Comparison of ENCODE assay signal across 19 cellular contexts in genomic region chr11:78647266-78647915, GRCh38.
"Had no signal": no experiment of that assay in that cellular context is flagged by ENCODE, and none has a peak within 500 bp of the region (broad histone marks: within the 10 kb centered on the region; RNA-seq: fewer than 3 reads in every experiment).

No MANE protein-coding gene starts in this region.

- H3K9ac ChIP-seq: parathyroid adenoma had no signal

- H3K27ac ChIP-seq: dorsolateral prefrontal cortex, foreskin keratinocyte, gastroesophageal sphincter, heart right ventricle, lower lobe of right lung, neutrophil, parathyroid adenoma, testis, tibial artery had no signal

- H3K4me1 Mint-ChIP-seq: stimulated activated memory B cell treated with anti-CD40 and anti-IgM and Interleukin-4, amounts not matched to agents 10 μg/mL and 1 μg/mL and 100 μg/mL, for 72 hours had no signal

- ATAC-seq: gastroesophageal sphincter; stimulated activated naive CD8-positive, alpha-beta T cell treated with anti-CD3 and anti-CD28 coated beads, Interleukin-15, Interleukin-2, amounts not matched to agents 100 U/mL and 50 U/mL, for 24 hours had no signal

- H3K4me3 Mint-ChIP-seq: memory B cell; natural killer cell; neural crest cell; stimulated activated memory B cell treated with anti-CD40 and anti-IgM and Interleukin-4, amounts not matched to agents 10 μg/mL and 1 μg/mL and 100 μg/mL, for 72 hours; type B pancreatic cell had no signal

- H3K9me3 ChIP-seq: gastroesophageal sphincter, heart right ventricle, lower lobe of right lung, neutrophil, testis, tibial artery had no signal

- H3K79me2 ChIP-seq: parathyroid adenoma had no signal

- H3K36me3 ChIP-seq: gastroesophageal sphincter, heart right ventricle, lower lobe of right lung, neutrophil, tibial artery had no signal

- H3K4me3 ChIP-seq: dorsolateral prefrontal cortex, gastroesophageal sphincter, heart right ventricle, lower lobe of right lung, smooth muscle cell, testis, tibial artery had no signal

- H3K27ac Mint-ChIP-seq: memory B cell; natural killer cell; progenitor cell of endocrine pancreas; stimulated activated memory B cell treated with anti-CD40 and anti-IgM and Interleukin-4, amounts not matched to agents 10 μg/mL and 1 μg/mL and 100 μg/mL, for 72 hours; type B pancreatic cell had no signal

- DNase-seq: hippocampal formation, left ventricle myocardium superior, lower lobe of right lung, natural killer cell, tibial artery had no signal

- H3K27me3 ChIP-seq: foreskin keratinocyte, gastroesophageal sphincter, neutrophil, testis had no signal

- H2AFZ ChIP-seq: parathyroid adenoma had no signal

- H3K36me3 Mint-ChIP-seq: memory B cell; natural killer cell; stimulated activated memory B cell treated with anti-CD40 and anti-IgM and Interleukin-4, amounts not matched to agents 10 μg/mL and 1 μg/mL and 100 μg/mL, for 72 hours; type B pancreatic cell had no signal

- H3K9me3 Mint-ChIP-seq: memory B cell; natural killer cell; neural crest cell; stimulated activated memory B cell treated with anti-CD40 and anti-IgM and Interleukin-4, amounts not matched to agents 10 μg/mL and 1 μg/mL and 100 μg/mL, for 72 hours had no signal

- H3K4me2 ChIP-seq: smooth muscle cell had no signal

- H3K4me1 ChIP-seq: gastroesophageal sphincter, lower lobe of right lung, parathyroid adenoma, testis, tibial artery had no signal
